In genomic region chr14:23089498-23090253, GRCh38 we compare ENCODE assay signal across 17 cellular contexts. TPM values are rescaled to one million over a fixed set of nuclear protein-coding genes. Genes with fewer than 3 reads are reported as not detected.
A peak's percentile ranks its signal among the peaks of the same experiment; 100 is the strongest.
DNase-seq lines count a peak whose midpoint lies in the region; ATAC-seq and TF ChIP-seq lines count a peak whose summit lies in the region.
"Had no signal": no experiment of that assay in that cellular context is flagged by ENCODE, and none has a peak within 500 bp of the region (broad histone marks: within the 10 kb centered on the region; RNA-seq: fewer than 3 reads in every experiment).

No MANE protein-coding gene starts in this region.

- H3K4me2 ChIP-seq in IMR-90 (ENCODE audit: low read depth, low read length): no peak overlapping the region

- TF ChIP-seq CTCF in IMR-90 (conservative IDR thresholded peaks at IDR 0.05; ENCODE audit: low read depth, low read length) (no peak), endothelial cell (IDR thresholded peaks at IDR 0.05; ENCODE audit: unreplicated experiment) (no peak), thyroid gland (IDR thresholded peaks at IDR 0.05) (no peak)

- no peak overlapping the region for H3K4ac ChIP-seq in IMR-90 (ENCODE audit: low read depth, low read length)

- no peak overlapping the region for H4K8ac ChIP-seq in IMR-90 (ENCODE audit: low read depth in 2 of 2, low read length in 2 of 2)

- TF ChIP-seq POLR2A in IMR-90 (IDR thresholded peaks at IDR 0.05; ENCODE audit: low read depth, low read length): no peak
- TF ChIP-seq POLR2A in thyroid gland (IDR thresholded peaks at IDR 0.05): no peak

- H3K27ac ChIP-seq in IMR-90 (ENCODE audit: insufficient read depth, low read length) (no peak overlapping the region), thyroid gland (peak overlapping the region; percentile 28 to 67 (median 57))

- no peak overlapping the region for H3K4me3 Mint-ChIP-seq in activated T-cell treated with anti-CD3 and anti-CD28 coated beads, Interleukin-2, amount 50 U/mL, for 24 hours
- H3K4me3 Mint-ChIP-seq in activated T-cell treated with anti-CD3 and anti-CD28 coated beads, Interleukin-2, amount 50 U/mL, for 4 hours: no peak overlapping the region
- peak overlapping the region; percentile 48 for H3K4me3 Mint-ChIP-seq in endothelial cell (ENCODE audit: unreplicated experiment)
- H3K4me3 Mint-ChIP-seq in effector memory CD8-positive, alpha-beta T cell: no peak overlapping the region
- H3K4me3 Mint-ChIP-seq: H9 had no signal

- H2BK20ac ChIP-seq in IMR-90 (ENCODE audit: low read depth, low read length): no peak overlapping the region

- H2BK120ac ChIP-seq in IMR-90 (ENCODE audit: low read depth, low read length): no peak overlapping the region

- H2BK15ac ChIP-seq in IMR-90 (ENCODE audit: low read depth, low read length): no peak overlapping the region

- H4K20me1 ChIP-seq in IMR-90 (ENCODE audit: insufficient read depth, low read length): peaks cover 22% of the 10 kb centered on the region; the same call in 1 of the 2 replicates

- no peak overlapping the region for H3K4me3 ChIP-seq in IMR-90 (ENCODE audit: insufficient read depth, low read depth, low read length)
- no peak overlapping the region for H3K4me3 ChIP-seq in thyroid gland (replicated peaks in 1 of 3)

- intact Hi-C loops in IMR-90 (cut with micrococcal nuclease): no loop called here
- intact Hi-C loops in thyroid gland (cut with DNase I): no loop called here

- H2BK5ac ChIP-seq in IMR-90 (ENCODE audit: low read depth, low read length, poor library complexity, severe bottlenecking): no peak overlapping the region

- peaks cover 27 to 50% of the 10 kb centered on the region in 2 experiments for H3K79me1 ChIP-seq in IMR-90 (ENCODE audit: low read depth in 1 of 2, low read length in 2 of 2)

- H2AK5ac ChIP-seq in IMR-90 (ENCODE audit: low read depth, low read length): no peak overlapping the region

- POLR2A ChIA-PET in IMR-90 (lab: Charles Lee; ENCODE audit: unreplicated experiment): interaction anchor here (0.7 kb wide), 1 partner anchor 10 kb away, joined by 3 read pairs; no protein-coding TSS in a partner anchor

- H3K56ac ChIP-seq in IMR-90 (ENCODE audit: extremely low read depth, insufficient read depth, low read length): no peak overlapping the region

- H4K5ac ChIP-seq in IMR-90 (ENCODE audit: low read depth, low read length): no peak overlapping the region

- no peak overlapping the region for H3K9ac ChIP-seq in IMR-90 (ENCODE audit: low read depth, low read length)

- H3K36me3 Mint-ChIP-seq in activated T-cell treated with anti-CD3 and anti-CD28 coated beads, Interleukin-2, amount 50 U/mL, for 24 hours (ENCODE audit: low read depth): peaks cover 85% of the 10 kb centered on the region
- H3K36me3 Mint-ChIP-seq in activated T-cell treated with anti-CD3 and anti-CD28 coated beads, Interleukin-2, amount 50 U/mL, for 4 hours (ENCODE audit: insufficient read depth): peaks cover 47% of the 10 kb centered on the region
- peaks cover 32% of the 10 kb centered on the region for H3K36me3 Mint-ChIP-seq in endothelial cell (ENCODE audit: low read depth, unreplicated experiment)
- H3K36me3 Mint-ChIP-seq in effector memory CD8-positive, alpha-beta T cell (ENCODE audit: insufficient read depth): peaks cover 71% of the 10 kb centered on the region

- no peak overlapping the region for H2AK9ac ChIP-seq in IMR-90 (replicated peaks; ENCODE audit: low read depth, low read length, poor library complexity)

- H3K27me3 ChIP-seq in IMR-90 (ENCODE audit: control insufficient read depth, insufficient read depth, low read length): no peaks in the 10 kb centered on the region
- H3K27me3 ChIP-seq in thyroid gland: no peaks in the 10 kb centered on the region

- no peak for ATAC-seq in activated T-cell treated with anti-CD3 and anti-CD28 coated beads, Interleukin-2, amount 50 U/mL, for 4 hours
- ATAC-seq in IMR-90 (ENCODE audit: low read depth): no peak
- ATAC-seq in effector memory CD8-positive, alpha-beta T cell (replicated peaks): no peak

- dilution Hi-C loops in IMR-90 (cut with HindIII; ENCODE audit: low sequenced_read_pairs, unreplicated experiment): no loop called here

- no peaks in the 10 kb centered on the region for H3K9me3 Mint-ChIP-seq in activated T-cell treated with anti-CD3 and anti-CD28 coated beads, Interleukin-2, amount 50 U/mL, for 24 hours
- H3K9me3 Mint-ChIP-seq in activated T-cell treated with anti-CD3 and anti-CD28 coated beads, Interleukin-2, amount 50 U/mL, for 4 hours: no peaks in the 10 kb centered on the region
- H3K9me3 Mint-ChIP-seq in endothelial cell (ENCODE audit: unreplicated experiment): no peaks in the 10 kb centered on the region
- H3K9me3 Mint-ChIP-seq in effector memory CD8-positive, alpha-beta T cell: no peaks in the 10 kb centered on the region
- H3K9me3 Mint-ChIP-seq: H9, IgD-negative memory B cell had no signal

- no peak overlapping the region for H3K18ac ChIP-seq in IMR-90 (ENCODE audit: low read depth, low read length)

- H3K9me3 ChIP-seq in IMR-90 (ENCODE audit: control insufficient read depth, insufficient read depth, low read length): no peaks in the 10 kb centered on the region
- H3K9me3 ChIP-seq in thyroid gland: no peaks in the 10 kb centered on the region

- H3K9me1 ChIP-seq in IMR-90 (ENCODE audit: insufficient read depth, low read length): no peaks in the 10 kb centered on the region

- no TSS peak for BruUV-seq in IMR-90 (replicated peaks; lab: Mats Ljungman, UMichigan)

- no peak overlapping the region for H4K91ac ChIP-seq in IMR-90 (ENCODE audit: insufficient read depth, low read depth, low read length)

- no peak overlapping the region; the same call in 1 of the 2 replicates for H3K23ac ChIP-seq in IMR-90 (ENCODE audit: low read depth, low read length)

- DNase-seq in activated T-cell treated with anti-CD3 and anti-CD28 coated beads, Interleukin-2, amount 50 U/mL, for 24 hours: no peak
- DNase-seq in activated T-cell treated with anti-CD3 and anti-CD28 coated beads, Interleukin-2, amount 50 U/mL, for 4 hours: no peak
- DNase-seq in IMR-90 (no peak), endothelial cell (ENCODE audit: low spot score) (no peak), thyroid gland (no peak), globus pallidus (ENCODE audit: low spot score) (no peak)
- no peak for DNase-seq in effector memory CD8-positive, alpha-beta T cell
- DNase-seq in stimulated activated naive CD4-positive, alpha-beta T cell treated with Interleukin-2 at 50 U/mL for 16 hours (lab: John Stamatoyannopoulos, UW): no peak
- DNase-seq: Calu3, DMS79 treated with DMSO at 0.1 percent for 48 hours, GDM1, H9, NCI-H1436, NCI-H2029 treated with DMSO at 0.1 percent for 48 hours, NCI-H510A treated with DMSO at 0.1 percent for 48 hours, SHP77 had no signal

- no peak overlapping the region for H2AFZ ChIP-seq in IMR-90 (replicated peaks; ENCODE audit: low read length, poor library complexity)

- no peaks in the 10 kb centered on the region for H3K27me3 Mint-ChIP-seq in activated T-cell treated with anti-CD3 and anti-CD28 coated beads, Interleukin-2, amount 50 U/mL, for 24 hours
- H3K27me3 Mint-ChIP-seq in activated T-cell treated with anti-CD3 and anti-CD28 coated beads, Interleukin-2, amount 50 U/mL, for 4 hours (ENCODE audit: low read depth): no peaks in the 10 kb centered on the region
- no peaks in the 10 kb centered on the region for H3K27me3 Mint-ChIP-seq in endothelial cell (ENCODE audit: unreplicated experiment)
- H3K27me3 Mint-ChIP-seq in effector memory CD8-positive, alpha-beta T cell: no peaks in the 10 kb centered on the region
- H3K27me3 Mint-ChIP-seq: IgD-negative memory B cell had no signal

- H3K36me3 ChIP-seq in IMR-90 (ENCODE audit: control insufficient read depth, insufficient read depth, low read length) (peaks cover 24% of the 10 kb centered on the region), thyroid gland (peaks cover 46% of the 10 kb centered on the region in 2 donors)

- no peak for TF ChIP-seq RAD21 in IMR-90 (IDR thresholded peaks at IDR 0.05; ENCODE audit: low read length)

- H3K4me1 ChIP-seq in IMR-90 (ENCODE audit: control insufficient read depth, insufficient read depth, low read length) (no peaks in the 10 kb centered on the region; the same call in 1 of the 2 replicates), thyroid gland (peaks cover 32 to 39% of the 10 kb centered on the region in 2 donors)

- CTCF ChIA-PET in IMR-90 (lab: Yijun Ruan, JAX): interaction anchor here (1.4 kb wide), 1 partner anchor 21 kb away, joined by 5 read pairs; no protein-coding TSS in a partner anchor

- no peak overlapping the region for H3K14ac ChIP-seq in IMR-90 (replicated peaks; ENCODE audit: low read depth, low read length)

- in situ Hi-C loops in IMR-90 (cut with MboI; ENCODE audit: low sequenced_read_pairs): loop anchor here (25.0 kb wide), 1 partner anchor 1048 kb away; the partner anchor contains the start of genes EMC9, FITM1, PSME1 and PSME2

- WGBS in IMR-90 (ENCODE audit: extremely low coverage in 2 of 2, insufficient read length in 1 of 2), 2 experiments: no CpG with 5 or more reads among the region's 12 CpGs
- WGBS in thyroid gland, 2 donors: 84 to 85% methylated on average over 12 of the region's 12 CpGs

- H3K4me1 Mint-ChIP-seq in activated T-cell treated with anti-CD3 and anti-CD28 coated beads, Interleukin-2, amount 50 U/mL, for 24 hours (ENCODE audit: low read depth): peaks cover 71% of the 10 kb centered on the region
- H3K4me1 Mint-ChIP-seq in activated T-cell treated with anti-CD3 and anti-CD28 coated beads, Interleukin-2, amount 50 U/mL, for 4 hours (ENCODE audit: low read depth): peaks cover 63% of the 10 kb centered on the region
- peaks cover 18% of the 10 kb centered on the region for H3K4me1 Mint-ChIP-seq in endothelial cell (ENCODE audit: unreplicated experiment)
- H3K4me1 Mint-ChIP-seq in effector memory CD8-positive, alpha-beta T cell (ENCODE audit: low read depth in 2 of 2): peaks cover 18 to 54% of the 10 kb centered on the region in 2 donors

- peak overlapping the region; percentile 76 for H3K27ac Mint-ChIP-seq in activated T-cell treated with anti-CD3 and anti-CD28 coated beads, Interleukin-2, amount 50 U/mL, for 24 hours
- H3K27ac Mint-ChIP-seq in endothelial cell (ENCODE audit: unreplicated experiment): no peak overlapping the region
- H3K27ac Mint-ChIP-seq in effector memory CD8-positive, alpha-beta T cell: peak overlapping the region in 1 of 2 donors; percentile 39
- H3K27ac Mint-ChIP-seq: H9, IgD-negative memory B cell had no signal

RNA-seq across cellular contexts. Expression of gene ACIN1, which starts 5.3 kb away (rescaled TPM):
- 100 to 1,000 TPM; 195 to 200 (median 196) TPM for total RNA-seq in activated T-cell treated with anti-CD3 and anti-CD28 coated beads, Interleukin-2, amount 50 U/mL, for 4 hours
- total RNA-seq in IMR-90 (2012; rRNA removed) (71.9 and 73.8 TPM in 2 replicates), endothelial cell (ENCODE audit: unreplicated experiment) (226 TPM), thyroid gland (100 to 1,000 TPM; 143 to 195 (median 152) TPM)
- 167 and 185 TPM in 2 replicates for polyA plus RNA-seq in IMR-90 (2012; rRNA removed)
- polyA plus RNA-seq in IMR-90 (2012; cell fraction: cytosol; rRNA removed): 47.0 and 54.1 TPM in 2 replicates
- polyA plus RNA-seq in IMR-90 (2012; cell fraction: nucleus; rRNA removed; ENCODE audit: low replicate concordance): 631 and 1,195 TPM in 2 replicates

RNA-seq across cellular contexts. Expression of gene C14orf119, which starts 5.6 kb away (rescaled TPM):
- 10 to 100 TPM; 34.6 to 39.9 (median 36.9) TPM for total RNA-seq in activated T-cell treated with anti-CD3 and anti-CD28 coated beads, Interleukin-2, amount 50 U/mL, for 4 hours
- total RNA-seq in IMR-90 (2012; rRNA removed) (61.9 and 83.7 TPM in 2 replicates), endothelial cell (ENCODE audit: unreplicated experiment) (55.2 TPM), thyroid gland (10 to 100 TPM; 21.3 to 37.1 (median 28.9) TPM)
- 74.0 and 86.3 TPM in 2 replicates for polyA plus RNA-seq in IMR-90 (2012; rRNA removed)
- 36.7 and 38.7 TPM in 2 replicates for polyA plus RNA-seq in IMR-90 (2012; cell fraction: cytosol; rRNA removed)
- polyA plus RNA-seq in IMR-90 (2012; cell fraction: nucleus; rRNA removed; ENCODE audit: low replicate concordance): 13.9 and 46.2 TPM in 2 replicates

RNA-seq across cellular contexts. Expression of gene CIROP, which starts 15.1 kb away (rescaled TPM):
- total RNA-seq in activated T-cell treated with anti-CD3 and anti-CD28 coated beads, Interleukin-2, amount 50 U/mL, for 4 hours: not detected
- total RNA-seq in IMR-90 (2012; rRNA removed): 0.28 and 0.36 TPM in 2 replicates
- 0.31 and 0.37 TPM in 2 replicates for polyA plus RNA-seq in IMR-90 (2012; rRNA removed)
- polyA plus RNA-seq in IMR-90 (2012; cell fraction: cytosol; rRNA removed): 0.23 and 0.43 TPM in 2 replicates
- polyA plus RNA-seq in IMR-90 (2012; cell fraction: nucleus; rRNA removed; ENCODE audit: low replicate concordance): 1.3 and 1.8 TPM in 2 replicates
- total RNA-seq in endothelial cell (ENCODE audit: unreplicated experiment): not detected
- under 1 TPM in 1 of 4 donors, not detected in 3; 0.11 TPM for total RNA-seq in thyroid gland
- total RNA-seq: Calu3, H9 had no signal
- polyA plus RNA-seq: IgD-negative memory B cell had no signal

RNA-seq across cellular contexts. Expression of gene CEBPE, which starts 29.4 kb away (rescaled TPM):
- total RNA-seq in activated T-cell treated with anti-CD3 and anti-CD28 coated beads, Interleukin-2, amount 50 U/mL, for 4 hours: not detected
- not detected in 2 replicates for total RNA-seq in IMR-90 (2012; rRNA removed)
- 0.05 TPM in 1 of 2 replicates, not detected in the other for polyA plus RNA-seq in IMR-90 (2012; rRNA removed)
- polyA plus RNA-seq in IMR-90 (2012; cell fraction: cytosol; rRNA removed): not detected in 2 replicates
- polyA plus RNA-seq in IMR-90 (2012; cell fraction: nucleus; rRNA removed; ENCODE audit: low replicate concordance): not detected in 2 replicates
- not detected for total RNA-seq in endothelial cell (ENCODE audit: unreplicated experiment)
- not detected for total RNA-seq in thyroid gland
- total RNA-seq: Calu3, H9 had no signal
- polyA plus RNA-seq: IgD-negative memory B cell had no signal

RNA-seq across cellular contexts. Expression of gene CDH24, which starts 32.4 kb away (rescaled TPM):
- under 1 TPM; 0.51 to 0.87 (median 0.65) TPM for total RNA-seq in activated T-cell treated with anti-CD3 and anti-CD28 coated beads, Interleukin-2, amount 50 U/mL, for 4 hours
- total RNA-seq in IMR-90 (2012; rRNA removed) (3.6 and 3.9 TPM in 2 replicates), endothelial cell (ENCODE audit: unreplicated experiment) (13.6 TPM), thyroid gland (1 to 10 TPM; 2.9 to 7.8 (median 5.6) TPM)
- 24.4 and 30.0 TPM in 2 replicates for polyA plus RNA-seq in IMR-90 (2012; rRNA removed)
- 11.1 and 16.7 TPM in 2 replicates for polyA plus RNA-seq in IMR-90 (2012; cell fraction: cytosol; rRNA removed)
- 239 and 468 TPM in 2 replicates for polyA plus RNA-seq in IMR-90 (2012; cell fraction: nucleus; rRNA removed; ENCODE audit: low replicate concordance)
